In the genomic region with DNA sequence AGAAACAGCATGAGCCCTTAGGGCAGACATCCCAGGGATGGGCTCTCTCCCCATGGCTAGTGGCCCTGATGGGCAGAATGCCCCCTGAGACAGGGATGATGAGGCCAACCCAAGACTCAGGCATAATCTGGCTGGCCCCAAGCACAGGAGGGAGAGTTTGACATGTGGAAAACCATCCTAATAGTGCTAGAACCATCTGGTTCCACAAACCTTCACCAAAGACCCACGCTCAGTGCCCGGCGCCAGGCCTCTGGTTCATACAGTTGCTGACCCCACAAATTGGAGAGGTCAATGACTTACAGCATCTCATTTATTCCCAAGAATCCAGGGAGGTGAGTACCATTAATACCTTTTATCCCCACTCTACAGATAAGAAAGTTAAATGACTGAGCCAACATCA, we compare ENCODE assay signal across 21 cellular contexts.
DNase-seq lines count a peak whose midpoint lies in the region; ATAC-seq and TF ChIP-seq lines count a peak whose summit lies in the region.
"Had no signal": no experiment of that assay in that cellular context is flagged by ENCODE, and none has a peak within 500 bp of the region (broad histone marks: within the 10 kb centered on the region; RNA-seq: fewer than 3 reads in every experiment).

No MANE protein-coding gene starts in this region.

- H2BK20ac ChIP-seq in IMR-90 (ENCODE audit: low read depth, low read length), result no peak overlapping the region

- no peak for DNase-seq in IMR-90
- DNase-seq in prostate gland (ENCODE audit: low spot score), result no peak
- no peak for DNase-seq in thyroid gland
- DNase-seq in stimulated activated CD8-positive, alpha-beta memory T cell treated with anti-CD3 and anti-CD28 coated beads, Interleukin-4, amount 100 ng/mL, for 48 hours, result no peak
- DNase-seq in amniotic stem cell (lab: John Stamatoyannopoulos, UW), result no peak
- DNase-seq: activated CD4-positive, alpha-beta memory T cell treated with anti-CD3 and anti-CD28 coated beads for 36 hours; activated naive CD4-positive, alpha-beta T cell treated with Interleukin-2 at 50 U/mL for 16 hours; activated T-cell treated with anti-CD3 and anti-CD28 coated beads, Interleukin-2, amount 50 U/mL, for 1 hour; CD8-positive, alpha-beta memory T cell; cortex of kidney; DMS53; foreskin keratinocyte; NCI-H2029 treated with DMSO at 0.1 percent for 48 hours; retina; stimulated activated naive CD8-positive, alpha-beta T cell treated with anti-CD3 and anti-CD28 coated beads, Interleukin-15, Interleukin-2, amounts not matched to agents 100 U/mL and 50 U/mL, for 24 hours had no signal

- WGBS in IMR-90 (ENCODE audit: extremely low coverage in 2 of 2, insufficient read length in 1 of 2), 2 experiments, result no CpG with 5 or more reads among the region's 3 CpGs
- 92 to 97% methylated on average over 3 of the region's 3 CpGs for WGBS in esophagus, 2 donors
- 83% methylated on average over 3 of the region's 3 CpGs for WGBS in prostate gland
- 97 to 100% methylated on average over 3 of the region's 3 CpGs for WGBS in thyroid gland, 2 donors

- peaks cover 5% of the 10 kb centered on the region for H3K36me3 ChIP-seq in IMR-90 (ENCODE audit: control insufficient read depth, insufficient read depth, low read length)
- H3K36me3 ChIP-seq in esophagus (ENCODE audit: control insufficient read depth in 2 of 2, insufficient read depth in 2 of 2, low read length in 1 of 2), result no peaks in the 10 kb centered on the region
- H3K36me3 ChIP-seq in prostate gland, result no peaks in the 10 kb centered on the region
- H3K36me3 ChIP-seq in thyroid gland, result peaks cover 0 to 4% of the 10 kb centered on the region in 2 donors

- H3K4me3 ChIP-seq in IMR-90 (ENCODE audit: insufficient read depth, low read depth, low read length) (no peak overlapping the region), esophagus (ENCODE audit: low read depth in 1 of 2, low read length in 2 of 2) (no peak overlapping the region), prostate gland (no peak overlapping the region), thyroid gland (replicated peaks in 1 of 3) (no peak overlapping the region)
- H3K4me3 ChIP-seq: SK-N-MC had no signal

- intact Hi-C loops in IMR-90 (cut with micrococcal nuclease), result no loop called here
- intact Hi-C loops in prostate gland (cut with DNase I), result no loop called here
- intact Hi-C loops in thyroid gland (cut with DNase I), result no loop called here

- H2BK120ac ChIP-seq in IMR-90 (ENCODE audit: low read depth, low read length), result no peak overlapping the region

- H2BK5ac ChIP-seq in IMR-90 (ENCODE audit: low read depth, low read length, poor library complexity, severe bottlenecking), result no peak overlapping the region

- H3K4me2 ChIP-seq in IMR-90 (ENCODE audit: low read depth, low read length), result no peak overlapping the region
- H3K4me2 ChIP-seq: KMS-11 had no signal

- H2AK5ac ChIP-seq in IMR-90 (ENCODE audit: low read depth, low read length), result no peak overlapping the region

- H3K9me3 ChIP-seq in IMR-90 (ENCODE audit: control insufficient read depth, insufficient read depth, low read length) (no peaks in the 10 kb centered on the region), esophagus (ENCODE audit: control insufficient read depth in 2 of 2, insufficient read depth in 1 of 2, low read depth in 1 of 2, low read length in 1 of 2) (no peaks in the 10 kb centered on the region), prostate gland (no peaks in the 10 kb centered on the region), thyroid gland (no peaks in the 10 kb centered on the region)

- H3K4ac ChIP-seq in IMR-90 (ENCODE audit: low read depth, low read length), result no peak overlapping the region

- no peak overlapping the region for H3K23ac ChIP-seq in IMR-90 (ENCODE audit: low read depth, low read length)

- H2AK9ac ChIP-seq in IMR-90 (replicated peaks; ENCODE audit: low read depth, low read length, poor library complexity), result no peak overlapping the region

- TF ChIP-seq RAD21 in IMR-90 (IDR thresholded peaks at IDR 0.05; ENCODE audit: low read length), result no peak

- peak overlapping the region; percentile 26; the same call in 1 of the 2 replicates for H3K14ac ChIP-seq in IMR-90 (replicated peaks; ENCODE audit: low read depth, low read length)

- H4K91ac ChIP-seq in IMR-90 (ENCODE audit: insufficient read depth, low read depth, low read length), result no peak overlapping the region

- CTCF ChIA-PET in IMR-90 (lab: Yijun Ruan, JAX), result no interaction called here

- H3K27me3 ChIP-seq in IMR-90 (ENCODE audit: control insufficient read depth, insufficient read depth, low read length), result no peaks in the 10 kb centered on the region
- H3K27me3 ChIP-seq in esophagus (ENCODE audit: control insufficient read depth in 1 of 2, insufficient read depth in 2 of 2, low read length in 2 of 2), result no peaks in the 10 kb centered on the region
- no peaks in the 10 kb centered on the region for H3K27me3 ChIP-seq in prostate gland (replicated peaks; ENCODE audit: insufficient read depth)
- H3K27me3 ChIP-seq in thyroid gland, result no peaks in the 10 kb centered on the region

- H2AFZ ChIP-seq in IMR-90 (replicated peaks; ENCODE audit: low read length, poor library complexity), result no peak overlapping the region

- peaks cover 29% of the 10 kb centered on the region for H3K9me1 ChIP-seq in IMR-90 (ENCODE audit: insufficient read depth, low read length)

- H3K4me1 ChIP-seq in IMR-90 (ENCODE audit: control insufficient read depth, insufficient read depth, low read length) (peaks cover 50% of the 10 kb centered on the region), esophagus (ENCODE audit: control insufficient read depth in 2 of 2, insufficient read depth in 2 of 2, low read length in 1 of 2) (peaks cover 13 to 46% of the 10 kb centered on the region in 2 donors), prostate gland (replicated peaks) (peaks cover 26% of the 10 kb centered on the region), thyroid gland (peaks cover 79 to 100% of the 10 kb centered on the region in 2 donors)
- H3K4me1 ChIP-seq: foreskin keratinocyte had no signal

- no peak for TF ChIP-seq CTCF in IMR-90 (conservative IDR thresholded peaks at IDR 0.05; ENCODE audit: low read depth, low read length)
- no peak for TF ChIP-seq CTCF in prostate gland (IDR thresholded peaks at IDR 0.05)
- TF ChIP-seq CTCF in thyroid gland (IDR thresholded peaks at IDR 0.05), result no peak

- ATAC-seq in IMR-90 (ENCODE audit: low read depth) (no peak), HG03342 (IDR thresholded peaks at IDR 0.05; ENCODE audit: unreplicated experiment) (no peak), HG03135 (IDR thresholded peaks at IDR 0.05; ENCODE audit: unreplicated experiment) (no peak)
- ATAC-seq: foreskin keratinocyte; stimulated activated naive CD8-positive, alpha-beta T cell treated with anti-CD3 and anti-CD28 coated beads, Interleukin-15, Interleukin-2, amounts not matched to agents 100 U/mL and 50 U/mL, for 24 hours; WTC11 had no signal

- no peak overlapping the region for H4K8ac ChIP-seq in IMR-90 (ENCODE audit: low read depth in 2 of 2, low read length in 2 of 2)

- no peak overlapping the region for H3K9ac ChIP-seq in IMR-90 (ENCODE audit: low read depth, low read length)
- H3K9ac ChIP-seq: KMS-11 had no signal

- in situ Hi-C loops in IMR-90 (cut with MboI; ENCODE audit: low sequenced_read_pairs), result no loop called here

- BruUV-seq in IMR-90 (replicated peaks; lab: Mats Ljungman, UMichigan), result no TSS peak

- TF ChIP-seq POLR2A in IMR-90 (IDR thresholded peaks at IDR 0.05; ENCODE audit: low read depth, low read length), result no peak
- TF ChIP-seq POLR2A in prostate gland (IDR thresholded peaks at IDR 0.05), result no peak
- TF ChIP-seq POLR2A in thyroid gland (IDR thresholded peaks at IDR 0.05), result no peak

- dilution Hi-C loops in IMR-90 (cut with HindIII; ENCODE audit: low sequenced_read_pairs, unreplicated experiment), result no loop called here

- POLR2A ChIA-PET in IMR-90 (lab: Charles Lee; ENCODE audit: unreplicated experiment), result no interaction called here

- H4K20me1 ChIP-seq in IMR-90 (ENCODE audit: insufficient read depth, low read length), result peaks cover 27% of the 10 kb centered on the region

- H3K18ac ChIP-seq in IMR-90 (ENCODE audit: low read depth, low read length), result no peak overlapping the region

- H3K56ac ChIP-seq in IMR-90 (ENCODE audit: extremely low read depth, insufficient read depth, low read length), result no peak overlapping the region

- H2BK15ac ChIP-seq in IMR-90 (ENCODE audit: low read depth, low read length), result no peak overlapping the region

- no peak overlapping the region for H4K5ac ChIP-seq in IMR-90 (ENCODE audit: low read depth, low read length)

- H3K27ac ChIP-seq in IMR-90 (ENCODE audit: insufficient read depth, low read length) (no peak overlapping the region), esophagus (ENCODE audit: low read depth in 2 of 2, low read length in 1 of 2) (peak overlapping the region; percentile 25 to 93), prostate gland (peak overlapping the region; percentile 91 to 92), thyroid gland (peak overlapping the region; percentile 96 to 100 (median 98))
- H3K27ac ChIP-seq: foreskin keratinocyte, KMS-11, SK-N-MC had no signal

- H3K79me1 ChIP-seq in IMR-90 (ENCODE audit: low read depth in 1 of 2, low read length in 2 of 2), result peaks cover 23 to 74% of the 10 kb centered on the region in 2 experiments; a peak in 3 of 4 replicates

TF ChIP-seq in IMR-90, 13 proteins besides CTCF, POLR2A, EP300 and RAD21:
- TF ChIP-seq BHLHE40 (IDR thresholded peaks at IDR 0.05; ENCODE audit: low read depth, low read length) (no peak), RCOR1 (IDR thresholded peaks at IDR 0.05; ENCODE audit: insufficient replicate concordance, low read length) (no peak), CHD1 (IDR thresholded peaks at IDR 0.05; ENCODE audit: low read depth, low read length) (no peak), MAFK (IDR thresholded peaks at IDR 0.05; ENCODE audit: low read depth, low read length) (no peak), NFE2L2 (IDR thresholded peaks at IDR 0.05; ENCODE audit: low read depth, low read length) (no peak), CEBPB (IDR thresholded peaks at IDR 0.05; ENCODE audit: low read depth, low read length) (no peak)
